ENCODE assay signal across 11 cellular contexts in genomic region chr11:19633276-19633675, GRCh38.
DNase-seq lines count a peak whose midpoint lies in the region; ATAC-seq and TF ChIP-seq lines count a peak whose summit lies in the region.
"Had no signal": no experiment of that assay in that cellular context is flagged by ENCODE, and none has a peak within 500 bp of the region (broad histone marks: within the 10 kb centered on the region; RNA-seq: fewer than 3 reads in every experiment).

No MANE protein-coding gene starts in this region.

- DNase-seq in NCI-H446 treated with DMSO at 0.1 percent for 48 hours (lab: John Stamatoyannopoulos, UW) (peak; percentile 77), fibroblast of mammary gland (ENCODE audit: low read depth) (peak; percentile 62), nephron progenitor cell (no peak), upper lobe of right lung (peak; percentile 89)
- no peak for DNase-seq in activated naive CD8-positive, alpha-beta T cell treated with anti-CD3 and anti-CD28 coated beads for 36 hours
- no peak for DNase-seq in activated CD4-positive, alpha-beta T cell treated with anti-CD3 and anti-CD28 coated beads for 4 hours
- DNase-seq: activated CD4-positive, CD25-positive, alpha-beta regulatory T cell treated with anti-CD3 and anti-CD28 coated beads, Interleukin-2, amount 50 U/mL, for 72 hours; NCI-H510A had no signal

- no peak overlapping the region for H3K4me3 Mint-ChIP-seq in nephron progenitor cell
- H3K4me3 Mint-ChIP-seq in activated naive CD8-positive, alpha-beta T cell treated with anti-CD3 and anti-CD28 coated beads for 36 hours = no peak overlapping the region
- H3K4me3 Mint-ChIP-seq: activated T-helper 1 cell treated with anti-CD3 and anti-CD28 coated beads, Interleukin-12 subunit alpha, Interleukin-12 subunit beta, Interleukin-2, Interleukin-4 antibody, amounts not matched to agents 30 ng/mL and 10 ng/mL and 1 ng/mL, durations not matched to agents 14 hours and 24 hours and 36 hours; memory B cell had no signal

- H3K4me1 Mint-ChIP-seq in nephron progenitor cell = peaks cover 9% of the 10 kb centered on the region
- no peaks in the 10 kb centered on the region for H3K4me1 Mint-ChIP-seq in activated naive CD8-positive, alpha-beta T cell treated with anti-CD3 and anti-CD28 coated beads for 36 hours
- H3K4me1 Mint-ChIP-seq: memory B cell had no signal

- intact Hi-C loops in upper lobe of right lung (cut with DNase I) = no loop called here

- ATAC-seq in upper lobe of right lung (peak; percentile 93), GM19395 (IDR thresholded peaks at IDR 0.05; ENCODE audit: unreplicated experiment) (no peak)

- no peaks in the 10 kb centered on the region for H3K9me3 ChIP-seq in upper lobe of right lung

- TF ChIP-seq CTCF in fibroblast of mammary gland (conservative IDR thresholded peaks at IDR 0.05; ENCODE audit: control insufficient read depth, insufficient read depth, low read depth, low read length) (no peak), nephron progenitor cell (IDR thresholded peaks at IDR 0.05) (no peak), upper lobe of right lung (IDR thresholded peaks at IDR 0.05) (no peak)

- peaks cover 3% of the 10 kb centered on the region for H3K27me3 Mint-ChIP-seq in nephron progenitor cell (ENCODE audit: low read depth, poor library complexity)
- H3K27me3 Mint-ChIP-seq in activated naive CD8-positive, alpha-beta T cell treated with anti-CD3 and anti-CD28 coated beads for 36 hours = peaks cover 3% of the 10 kb centered on the region

- peak overlapping the region; percentile 58 for H3K27ac ChIP-seq in upper lobe of right lung

- no peaks in the 10 kb centered on the region for H3K36me3 ChIP-seq in upper lobe of right lung

- H3K27ac Mint-ChIP-seq in nephron progenitor cell = peak overlapping the region; percentile 16
- H3K27ac Mint-ChIP-seq in activated naive CD8-positive, alpha-beta T cell treated with anti-CD3 and anti-CD28 coated beads for 36 hours = no peak overlapping the region
- H3K27ac Mint-ChIP-seq: activated T-helper 1 cell treated with anti-CD3 and anti-CD28 coated beads, Interleukin-12 subunit alpha, Interleukin-12 subunit beta, Interleukin-2, Interleukin-4 antibody, amounts not matched to agents 30 ng/mL and 10 ng/mL and 1 ng/mL, durations not matched to agents 14 hours and 24 hours and 36 hours; memory B cell had no signal

- H3K4me3 ChIP-seq in fibroblast of mammary gland (ENCODE audit: control insufficient read depth, low read depth, low read length) = no peak overlapping the region
- no peak overlapping the region for H3K4me3 ChIP-seq in upper lobe of right lung

- H3K36me3 Mint-ChIP-seq in nephron progenitor cell (ENCODE audit: low read depth) = no peaks in the 10 kb centered on the region
- H3K36me3 Mint-ChIP-seq in activated naive CD8-positive, alpha-beta T cell treated with anti-CD3 and anti-CD28 coated beads for 36 hours = no peaks in the 10 kb centered on the region
- H3K36me3 Mint-ChIP-seq: memory B cell had no signal

- H3K9me3 Mint-ChIP-seq in nephron progenitor cell = peaks cover 23% of the 10 kb centered on the region
- peaks cover 2% of the 10 kb centered on the region for H3K9me3 Mint-ChIP-seq in activated naive CD8-positive, alpha-beta T cell treated with anti-CD3 and anti-CD28 coated beads for 36 hours

- H3K4me1 ChIP-seq in upper lobe of right lung = peaks cover 19% of the 10 kb centered on the region

- no peaks in the 10 kb centered on the region for H3K27me3 ChIP-seq in upper lobe of right lung

Comparison
In these comparisons a context has a peak if more than half of its experiments do, and no peak if none do; other contexts are left out.
1. DNase-seq: peak in NCI-H446 treated with DMSO at 0.1 percent for 48 hours (single experiment), fibroblast of mammary gland (single experiment) and upper lobe of right lung (single experiment); none in nephron progenitor cell (single experiment), activated naive CD8-positive, alpha-beta T cell treated with anti-CD3 and anti-CD28 coated beads for 36 hours (single experiment) and activated CD4-positive, alpha-beta T cell treated with anti-CD3 and anti-CD28 coated beads for 4 hours (0 of 2).